ENCODE assay signal across 8 cellular contexts in the genomic region with DNA sequence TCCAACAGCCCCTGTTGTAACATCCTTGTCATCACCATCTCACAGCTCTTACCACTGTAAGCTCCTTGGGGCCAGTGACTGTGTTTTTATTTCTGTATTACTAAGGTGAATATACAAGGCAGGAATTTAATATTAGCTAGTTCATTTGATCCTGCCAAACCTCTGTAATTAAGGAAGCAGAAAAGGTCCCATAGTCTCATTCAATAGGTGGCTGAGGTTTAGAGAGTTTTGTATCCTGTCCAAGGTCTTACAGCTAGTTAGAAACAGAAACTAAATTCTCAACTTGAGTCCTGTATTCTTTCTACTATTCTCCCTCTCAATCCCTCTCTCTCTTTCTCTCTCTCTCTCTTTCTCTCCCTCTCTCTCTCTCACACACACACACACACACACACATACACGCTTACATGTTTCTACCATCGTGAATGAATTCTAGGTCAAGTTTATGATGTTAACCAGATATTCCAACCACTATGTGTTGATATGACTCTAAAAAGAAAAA. TPM values are rescaled to one million over a fixed set of nuclear protein-coding genes. Genes with fewer than 3 reads are reported as not detected.
DNase-seq lines count a peak whose midpoint lies in the region; ATAC-seq and TF ChIP-seq lines count a peak whose summit lies in the region.

No MANE protein-coding gene starts in this region.

- H4K20me1 ChIP-seq in osteoblast (ENCODE audit: insufficient read depth, low read length): no peaks in the 10 kb centered on the region

- H3K4me3 ChIP-seq in GM06990 (replicated peaks; ENCODE audit: low read depth, low read length) (peak overlapping the region; percentile 69), endocrine pancreas (ENCODE audit: control insufficient read depth, insufficient read depth, low read length) (peak overlapping the region; percentile 79), osteoblast (ENCODE audit: insufficient read depth, low read length) (peak overlapping the region; percentile 53), SJCRH30 (no peak overlapping the region; the same call in 1 of the 2 replicates)

- peak overlapping the region; percentile 7 for H2AFZ ChIP-seq in osteoblast (ENCODE audit: low read length)

- H3K9me3 ChIP-seq in endocrine pancreas (ENCODE audit: control insufficient read depth, low read length) (no peaks in the 10 kb centered on the region), osteoblast (ENCODE audit: low read depth, low read length) (no peaks in the 10 kb centered on the region), SJCRH30 (replicated peaks) (no peaks in the 10 kb centered on the region)

- peaks cover 41% of the 10 kb centered on the region for H3K79me2 ChIP-seq in osteoblast (ENCODE audit: insufficient read depth, low read length)

- H3K9ac ChIP-seq in endocrine pancreas (ENCODE audit: control insufficient read depth, insufficient read depth, low read length): no peak overlapping the region

- H3K27ac ChIP-seq in osteoblast (ENCODE audit: low read depth, low read length) (peak overlapping the region; percentile 87), SJCRH30 (no peak overlapping the region)

- H3K27me3 ChIP-seq in GM06990 (replicated peaks; ENCODE audit: control insufficient read depth, insufficient read depth, low read length): no peaks in the 10 kb centered on the region
- H3K27me3 ChIP-seq in endocrine pancreas (ENCODE audit: control insufficient read depth, insufficient read depth, low read length): no peaks in the 10 kb centered on the region
- no peaks in the 10 kb centered on the region for H3K27me3 ChIP-seq in osteoblast (ENCODE audit: insufficient read depth, low read length)
- no peaks in the 10 kb centered on the region for H3K27me3 ChIP-seq in SJCRH30

- peak; percentile 39 for DNase-seq in GM06990 (ENCODE audit: extremely low read depth, insufficient read length)
- peak; percentile 2 for DNase-seq in NCI-H69 (lab: John Stamatoyannopoulos, UW)
- DNase-seq in osteoblast (ENCODE audit: insufficient read length, low spot score, missing footprints): no peak
- DNase-seq in NCI-H1436 treated with DMSO at 0.1 percent for 48 hours (lab: John Stamatoyannopoulos, UW): no peak
- no peak for DNase-seq in SJCRH30
- no peak for DNase-seq in epidermal melanocyte (ENCODE audit: insufficient read length, low spot score)

- H3K36me3 ChIP-seq in GM06990 (ENCODE audit: control insufficient read depth, insufficient read depth, low read length) (no peaks in the 10 kb centered on the region; the same call in 1 of the 2 replicates), endocrine pancreas (ENCODE audit: control insufficient read depth, insufficient read depth, low read length) (no peaks in the 10 kb centered on the region), osteoblast (ENCODE audit: insufficient read depth, low read length) (peaks cover 27% of the 10 kb centered on the region), SJCRH30 (no peaks in the 10 kb centered on the region)

- TF ChIP-seq CTCF in GM06990 (IDR thresholded peaks at IDR 0.05; ENCODE audit: insufficient read depth, low read length, poor library complexity, severe bottlenecking) (no peak), osteoblast (IDR thresholded peaks at IDR 0.05; ENCODE audit: extremely low read depth, low read depth, low read length) (no peak)

- H3K4me1 ChIP-seq in endocrine pancreas (ENCODE audit: control insufficient read depth, insufficient read depth, low read length) (no peaks in the 10 kb centered on the region), osteoblast (ENCODE audit: insufficient read depth, low read length) (peaks cover 53% of the 10 kb centered on the region), SJCRH30 (no peaks in the 10 kb centered on the region)

- H3K4me2 ChIP-seq in osteoblast (ENCODE audit: insufficient read depth, low read length): peak overlapping the region; percentile 90

- peak; percentile 40 for ATAC-seq in GM21825 (IDR thresholded peaks at IDR 0.05; ENCODE audit: unreplicated experiment)

RNA-seq across cellular contexts. Expression of a gene that starts 0.5 kb away (rescaled TPM):
- 83.2 and 89.3 TPM in 2 replicates for total RNA-seq in osteoblast
- 1.6 and 1.7 TPM in 2 replicates for total RNA-seq in SJCRH30 (2014; rRNA removed; shearing (Covaris generic))

RNA-seq across cellular contexts. Expression of a gene that starts 31.4 kb away (rescaled TPM):
- total RNA-seq in osteoblast: 37.4 and 45.6 TPM in 2 replicates
- 53.2 and 79.3 TPM in 2 replicates for total RNA-seq in SJCRH30 (2014; rRNA removed; shearing (Covaris generic))

Comparison
In these comparisons a context has a peak if more than half of its experiments do, and no peak if none do; other contexts are left out.
1. DNase-seq: peak in GM06990 (single experiment) and NCI-H69 (single experiment); none in osteoblast (single experiment), NCI-H1436 treated with DMSO at 0.1 percent for 48 hours (single experiment), SJCRH30 (0 of 2) and epidermal melanocyte (single experiment).
2. RNA of a gene that starts 0.5 kb away (total RNA-seq): 83.2 to 89.3 TPM in osteoblast; 1.6 to 1.7 TPM in SJCRH30; every median in the first group is over 10 times any median in the second.